In genomic region chr5:140574165-140574564, GRCh38 we compare ENCODE assay signal across 20 cellular contexts. TPM values are rescaled to one million over a fixed set of nuclear protein-coding genes. Genes with fewer than 3 reads are reported as not detected.
DNase-seq lines count a peak whose midpoint lies in the region; ATAC-seq and TF ChIP-seq lines count a peak whose summit lies in the region.
"Had no signal": no experiment of that assay in that cellular context is flagged by ENCODE, and none has a peak within 500 bp of the region (broad histone marks: within the 10 kb centered on the region; RNA-seq: fewer than 3 reads in every experiment).

No MANE protein-coding gene starts in this region.

- no peak overlapping the region for H2AFZ ChIP-seq in mesenchymal stem cell (ENCODE audit: low read depth, low read length)

- no peak overlapping the region for H3K4me3 Mint-ChIP-seq in CD8-positive, alpha-beta memory T cell
- H3K4me3 Mint-ChIP-seq: activated B cell treated with CpG ODN at 0.5 μM for 24 hours; CD4-positive, alpha-beta T cell; memory B cell had no signal

- POLR2A ChIA-PET in CD8-positive, alpha-beta memory T cell (lab: Charles Lee) = no interaction called here

- H3K9me3 Mint-ChIP-seq in CD8-positive, alpha-beta memory T cell = no peaks in the 10 kb centered on the region
- H3K9me3 Mint-ChIP-seq: activated B cell treated with CpG ODN at 0.5 μM for 24 hours; CD4-positive, alpha-beta T cell; memory B cell had no signal

- DNase-seq in right cardiac atrium (peak in 1 of 3 donors; percentile 58), cardiac septum (ENCODE audit: low spot score) (no peak), choroid plexus epithelial cell (ENCODE audit: low read depth) (peak; percentile 51), mesenchymal stem cell (no peak), upper lobe of right lung (no peak), NCI-H2171 treated with DMSO at 0.1 percent for 48 hours (lab: John Stamatoyannopoulos, UW) (no peak)
- no peak for DNase-seq in activated effector memory CD4-positive, alpha-beta T cell treated with anti-CD3 and anti-CD28 coated beads, Interleukin-2, amount 50 U/mL, for 16 hours
- DNase-seq in CD8-positive, alpha-beta memory T cell = no peak
- DNase-seq: activated B cell treated with CpG ODN at 0.5 μM for 24 hours; activated CD8-positive, alpha-beta memory T cell treated with anti-CD3 and anti-CD28 coated beads for 24 hours; amygdala; CD4-positive, alpha-beta T cell; Karpas-422; NCI-H1436; RPMI8226; stimulated activated CD4-positive, alpha-beta T cell treated with anti-CD3 and anti-CD28 coated beads, Interleukin-4, amount 100 ng/mL, for 24 hours; SW 1271 had no signal

- peaks cover 9% of the 10 kb centered on the region for H3K4me1 ChIP-seq in right cardiac atrium (ENCODE audit: control insufficient read depth, insufficient read depth, low read length)
- peaks cover 2% of the 10 kb centered on the region for H3K4me1 ChIP-seq in mesenchymal stem cell (ENCODE audit: control insufficient read depth, insufficient read depth, low read depth, low read length)
- H3K4me1 ChIP-seq in upper lobe of right lung = peaks cover 41% of the 10 kb centered on the region
- peaks cover 12% of the 10 kb centered on the region for H3K4me1 ChIP-seq in CD8-positive, alpha-beta memory T cell (ENCODE audit: insufficient read depth, low read length)

- no peak overlapping the region for H2BK12ac ChIP-seq in mesenchymal stem cell (ENCODE audit: low read length in 2 of 2)

- no peak overlapping the region for H3K4me2 ChIP-seq in mesenchymal stem cell (ENCODE audit: low read length, poor library complexity, severe bottlenecking)

- H3K9me3 ChIP-seq in right cardiac atrium (ENCODE audit: control insufficient read depth, low read length) = no peaks in the 10 kb centered on the region
- H3K9me3 ChIP-seq in mesenchymal stem cell (ENCODE audit: control insufficient read depth, low read length) = no peaks in the 10 kb centered on the region
- H3K9me3 ChIP-seq in upper lobe of right lung = no peaks in the 10 kb centered on the region
- no peaks in the 10 kb centered on the region for H3K9me3 ChIP-seq in CD8-positive, alpha-beta memory T cell (ENCODE audit: low read length)
- H3K9me3 ChIP-seq: gastroesophageal sphincter had no signal

- no peaks in the 10 kb centered on the region for H3K27me3 Mint-ChIP-seq in CD8-positive, alpha-beta memory T cell
- H3K27me3 Mint-ChIP-seq: activated B cell treated with CpG ODN at 0.5 μM for 24 hours; CD4-positive, alpha-beta T cell; memory B cell had no signal

- H3K14ac ChIP-seq in mesenchymal stem cell (ENCODE audit: low read length in 2 of 2) = no peak overlapping the region

- peak; percentile 71 to 86 for ATAC-seq in right cardiac atrium
- peak; percentile 58 for ATAC-seq in upper lobe of right lung
- ATAC-seq: gastroesophageal sphincter, HCT116 had no signal

- H2BK120ac ChIP-seq in mesenchymal stem cell (ENCODE audit: low read depth, low read length) = no peak overlapping the region

- H3K27ac ChIP-seq in right cardiac atrium (ENCODE audit: low read length) (no peak overlapping the region), mesenchymal stem cell (ENCODE audit: low read length, poor library complexity, severe bottlenecking) (peak overlapping the region; percentile 29), upper lobe of right lung (no peak overlapping the region)
- no peak overlapping the region for H3K27ac ChIP-seq in CD8-positive, alpha-beta memory T cell (ENCODE audit: low read depth, low read length)
- H3K27ac ChIP-seq: gastroesophageal sphincter had no signal

- H3K36me3 ChIP-seq in mesenchymal stem cell (ENCODE audit: control insufficient read depth in 1 of 2, insufficient read depth in 2 of 2, low read depth in 1 of 2, low read length in 2 of 2) = peaks cover 8 to 12% of the 10 kb centered on the region in 2 experiments
- no peaks in the 10 kb centered on the region for H3K36me3 ChIP-seq in upper lobe of right lung
- no peaks in the 10 kb centered on the region for H3K36me3 ChIP-seq in CD8-positive, alpha-beta memory T cell (ENCODE audit: insufficient read depth, low read length)

- intact Hi-C loops in right cardiac atrium (cut with DNase I) (no loop called here), cardiac septum (cut with DNase I) (no loop called here), upper lobe of right lung (cut with DNase I) (no loop called here)

- H3K27ac Mint-ChIP-seq in CD8-positive, alpha-beta memory T cell = peak overlapping the region in 1 of 8 donors; percentile 65
- H3K27ac Mint-ChIP-seq: activated B cell treated with CpG ODN at 0.5 μM for 24 hours; CD4-positive, alpha-beta T cell; memory B cell had no signal

- WGBS in right cardiac atrium = 17% methylated on average over 3 of the region's 3 CpGs
- 58% methylated on average over 2 of the region's 3 CpGs for WGBS in mesenchymal stem cell

- H3K4me1 Mint-ChIP-seq in CD8-positive, alpha-beta memory T cell = peaks cover 0 to 13% (median 10%) of the 10 kb centered on the region in 3 donors
- H3K4me1 Mint-ChIP-seq: memory B cell had no signal

- H3K36me3 Mint-ChIP-seq in CD8-positive, alpha-beta memory T cell = peaks cover 0 to 17% (median 4%) of the 10 kb centered on the region in 3 donors

- H3K4me3 ChIP-seq in right cardiac atrium (ENCODE audit: low read length) (no peak overlapping the region), choroid plexus epithelial cell (ENCODE audit: low read depth, low read length) (no peak overlapping the region), mesenchymal stem cell (ENCODE audit: insufficient read depth in 1 of 2, low read depth in 1 of 2, low read length in 2 of 2) (no peak overlapping the region), upper lobe of right lung (no peak overlapping the region)
- H3K4me3 ChIP-seq in CD8-positive, alpha-beta memory T cell (ENCODE audit: low read length) = no peak overlapping the region
- H3K4me3 ChIP-seq: gastroesophageal sphincter had no signal

- H3K79me1 ChIP-seq in mesenchymal stem cell (replicated peaks; ENCODE audit: low read length, poor library complexity, severe bottlenecking) = peaks cover 3% of the 10 kb centered on the region

- no peak overlapping the region for H3K4ac ChIP-seq in mesenchymal stem cell (ENCODE audit: low read depth in 1 of 2, low read length in 2 of 2)

- no peak overlapping the region for H4K8ac ChIP-seq in mesenchymal stem cell (ENCODE audit: low read length)

- TF ChIP-seq CTCF in choroid plexus epithelial cell (conservative IDR thresholded peaks at IDR 0.05; ENCODE audit: low read depth, low read length) (no peak), upper lobe of right lung (IDR thresholded peaks at IDR 0.05) (no peak)

- no peak overlapping the region for H3K23ac ChIP-seq in mesenchymal stem cell (ENCODE audit: low read length in 2 of 2)

- no peak overlapping the region for H4K91ac ChIP-seq in mesenchymal stem cell (ENCODE audit: low read length)

- CTCF ChIA-PET in CD8-positive, alpha-beta memory T cell (lab: Charles Lee) = no interaction called here

- no peak overlapping the region for H2BK15ac ChIP-seq in mesenchymal stem cell (ENCODE audit: low read depth, poor library complexity, severe bottlenecking)

- H3K18ac ChIP-seq in mesenchymal stem cell (ENCODE audit: low read depth in 1 of 2, low read length in 2 of 2) = no peak overlapping the region

- H3K9ac ChIP-seq in mesenchymal stem cell (ENCODE audit: low read length) = no peak overlapping the region

- H3K27me3 ChIP-seq in right cardiac atrium (ENCODE audit: control insufficient read depth, insufficient read depth) (no peaks in the 10 kb centered on the region), mesenchymal stem cell (ENCODE audit: control insufficient read depth in 1 of 2, insufficient read depth in 1 of 2, low read length in 2 of 2) (no peaks in the 10 kb centered on the region), upper lobe of right lung (no peaks in the 10 kb centered on the region)
- H3K27me3 ChIP-seq in CD8-positive, alpha-beta memory T cell (ENCODE audit: insufficient read depth, low read length, poor library complexity, severe bottlenecking) = no peaks in the 10 kb centered on the region
- H3K27me3 ChIP-seq: gastroesophageal sphincter had no signal

- no peak overlapping the region for H2AK5ac ChIP-seq in mesenchymal stem cell (ENCODE audit: low read length, severe bottlenecking)

- no peak overlapping the region for H2BK5ac ChIP-seq in mesenchymal stem cell (ENCODE audit: low read depth, low read length, poor library complexity, severe bottlenecking)

RNA-seq across cellular contexts. Expression of gene SLC35A4, which starts 9.5 kb away (rescaled TPM):
- 10 to 100 TPM; 58.2 to 77.3 (median 71.0) TPM for total RNA-seq in right cardiac atrium
- polyA plus RNA-seq in right cardiac atrium = 44.6 TPM
- total RNA-seq in cardiac septum = 81.8 TPM
- 70.3 TPM for polyA plus RNA-seq in mesenchymal stem cell (2013, experiment 1 of 2)
- 71.3 TPM for polyA plus RNA-seq in mesenchymal stem cell (2013, experiment 2 of 2)
- total RNA-seq in upper lobe of right lung = 89.4 TPM
- 100 to 1,000 TPM; 120 to 126 TPM for total RNA-seq in CD8-positive, alpha-beta memory T cell
- 105 TPM for polyA plus RNA-seq in CD8-positive, alpha-beta memory T cell

RNA-seq across cellular contexts. Expression of gene APBB3, which starts 9.8 kb away (rescaled TPM):
- 10 to 100 TPM; 13.2 to 19.2 (median 16.0) TPM for total RNA-seq in right cardiac atrium
- 16.7 TPM for polyA plus RNA-seq in right cardiac atrium
- 18.4 TPM for total RNA-seq in cardiac septum
- 9.6 TPM for polyA plus RNA-seq in mesenchymal stem cell (2013, experiment 1 of 2)
- polyA plus RNA-seq in mesenchymal stem cell (2013, experiment 2 of 2) = 9.5 TPM
- total RNA-seq in upper lobe of right lung = 25.8 TPM
- 10 to 100 TPM; 14.1 to 17.0 TPM for total RNA-seq in CD8-positive, alpha-beta memory T cell
- 3.5 TPM for polyA plus RNA-seq in CD8-positive, alpha-beta memory T cell

RNA-seq across cellular contexts. Expression of gene SRA1, which starts 16.9 kb away (rescaled TPM):
- total RNA-seq in right cardiac atrium = 10 to 100 TPM; 25.9 to 32.7 (median 28.2) TPM
- 31.1 TPM for polyA plus RNA-seq in right cardiac atrium
- total RNA-seq in cardiac septum = 31.8 TPM
- 48.4 TPM for polyA plus RNA-seq in mesenchymal stem cell (2013, experiment 1 of 2)
- 46.7 TPM for polyA plus RNA-seq in mesenchymal stem cell (2013, experiment 2 of 2)
- 19.4 TPM for total RNA-seq in upper lobe of right lung
- total RNA-seq in CD8-positive, alpha-beta memory T cell = 10 to 100 TPM; 59.6 to 60.7 TPM
- 36.1 TPM for polyA plus RNA-seq in CD8-positive, alpha-beta memory T cell

RNA-seq across cellular contexts. Expression of gene EIF4EBP3, which starts 26.7 kb away (rescaled TPM):
- total RNA-seq in right cardiac atrium (10 to 100 TPM; 11.2 to 24.0 (median 13.2) TPM), cardiac septum (20.6 TPM), upper lobe of right lung (21.4 TPM)
- 24.6 TPM for polyA plus RNA-seq in right cardiac atrium
- polyA plus RNA-seq in mesenchymal stem cell (2013, experiment 1 of 2) = 8.9 TPM
- 8.2 TPM for polyA plus RNA-seq in mesenchymal stem cell (2013, experiment 2 of 2)
- total RNA-seq in CD8-positive, alpha-beta memory T cell = 10 to 100 TPM; 11.1 to 11.9 TPM
- 22.2 TPM for polyA plus RNA-seq in CD8-positive, alpha-beta memory T cell

RNA-seq across cellular contexts. Expression of gene CD14, which starts 58.8 kb away (rescaled TPM):
- total RNA-seq in right cardiac atrium (10 to 100 TPM; 52.8 to 99.0 (median 68.0) TPM), cardiac septum (29.6 TPM), upper lobe of right lung (127 TPM)
- 25.1 TPM for polyA plus RNA-seq in right cardiac atrium
- polyA plus RNA-seq in mesenchymal stem cell (2013, experiment 1 of 2) = 0.06 TPM
- 0.05 TPM for polyA plus RNA-seq in mesenchymal stem cell (2013, experiment 2 of 2)
- 1 to 10 TPM; 3.1 to 3.3 TPM for total RNA-seq in CD8-positive, alpha-beta memory T cell
- polyA plus RNA-seq in CD8-positive, alpha-beta memory T cell = 0.43 TPM
